Comparison of ENCODE assay signal across 1 cellular context in genomic region chr10:13272164-13272571, GRCh38.
A peak's percentile ranks its signal among the peaks of the same experiment; 100 is the strongest.
TF ChIP-seq lines count a peak whose summit lies in the region.

No MANE protein-coding gene starts in this region.

TF ChIP-seq in HepG2, 621 proteins besides CTCF, POLR2A, EP300 and RAD21 (continued from another document and continues in another):
- TF ChIP-seq ZBTB26 (CRISPR knock-in tag; IDR thresholded peaks at IDR 0.05; ENCODE audit: borderline replicate concordance): no peak
- 0 out of 2 replicates have a peak, but pooled peaks have one; percentile 69 for TF ChIP-seq ZNF318 (CRISPR knock-in tag; IDR thresholded peaks at IDR 0.05)
- no peak for TF ChIP-seq SOX5 (CRISPR knock-in tag; IDR thresholded peaks at IDR 0.05; ENCODE audit: borderline replicate concordance)
- TF ChIP-seq ZNF740 (CRISPR knock-in tag; IDR thresholded peaks at IDR 0.05): no peak
- TF ChIP-seq IRF1 (CRISPR knock-in tag; IDR thresholded peaks at IDR 0.05; ENCODE audit: low read depth): no peak
- no peak for TF ChIP-seq RFX5 (IDR thresholded peaks at IDR 0.05; ENCODE audit: low read depth, low read length)
- peak; percentile 16; the same call in 1 of the 2 replicates for TF ChIP-seq TAF1 (CRISPR knock-in tag; IDR thresholded peaks at IDR 0.05)
- TF ChIP-seq BRF2 (CRISPR knock-in tag; IDR thresholded peaks at IDR 0.05): no peak
- TF ChIP-seq CEBPB (IDR thresholded peaks at IDR 0.05; ENCODE audit: borderline replicate concordance, low read depth, low read length): no peak
- TF ChIP-seq PATZ1 (CRISPR knock-in tag; IDR thresholded peaks at IDR 0.05): no peak
- peak; percentile 57; the same call in 1 of the 2 replicates for TF ChIP-seq ARID4A (CRISPR knock-in tag; IDR thresholded peaks at IDR 0.05; ENCODE audit: borderline replicate concordance)
- no peak for TF ChIP-seq ZNF766 (CRISPR knock-in tag; IDR thresholded peaks at IDR 0.05; ENCODE audit: borderline replicate concordance)
- TF ChIP-seq ZNF792 (CRISPR knock-in tag; IDR thresholded peaks at IDR 0.05): no peak
- TF ChIP-seq ZNF232 (CRISPR knock-in tag; IDR thresholded peaks at IDR 0.05; ENCODE audit: borderline replicate concordance): 0 out of 2 replicates have a peak, but pooled peaks have one; percentile 52
- TF ChIP-seq ZBTB49 (CRISPR knock-in tag; IDR thresholded peaks at IDR 0.05; ENCODE audit: borderline replicate concordance): no peak
- TF ChIP-seq TFDP1 (CRISPR knock-in tag; IDR thresholded peaks at IDR 0.05; ENCODE audit: borderline replicate concordance): peak; percentile 63; the same call in 1 of the 2 replicates
- TF ChIP-seq MAZ (IDR thresholded peaks at IDR 0.05; ENCODE audit: borderline replicate concordance, low read depth, low read length): no peak
- TF ChIP-seq MAZ (CRISPR knock-in tag; IDR thresholded peaks at IDR 0.05; ENCODE audit: low read depth): 0 out of 2 replicates have a peak, but pooled peaks have one; percentile 14
- TF ChIP-seq ZNF350 (CRISPR knock-in tag; IDR thresholded peaks at IDR 0.05; ENCODE audit: borderline replicate concordance, low read depth): 0 out of 2 replicates have a peak, but pooled peaks have one; percentile 14
- TF ChIP-seq MEIS1 (CRISPR knock-in tag; IDR thresholded peaks at IDR 0.05; ENCODE audit: borderline replicate concordance): 0 out of 2 replicates have a peak, but pooled peaks have one; percentile 43
- no peak for TF ChIP-seq HNF1B (CRISPR knock-in tag; IDR thresholded peaks at IDR 0.05)
- no peak for TF ChIP-seq NBN (conservative IDR thresholded peaks at IDR 0.05)
- no peak for TF ChIP-seq DMAP1 (CRISPR knock-in tag; IDR thresholded peaks at IDR 0.05)
- 0 out of 2 replicates have a peak, but pooled peaks have one; percentile 8 for TF ChIP-seq ZNF616 (CRISPR knock-in tag; IDR thresholded peaks at IDR 0.05; ENCODE audit: low read depth)
